In the genomic region with DNA sequence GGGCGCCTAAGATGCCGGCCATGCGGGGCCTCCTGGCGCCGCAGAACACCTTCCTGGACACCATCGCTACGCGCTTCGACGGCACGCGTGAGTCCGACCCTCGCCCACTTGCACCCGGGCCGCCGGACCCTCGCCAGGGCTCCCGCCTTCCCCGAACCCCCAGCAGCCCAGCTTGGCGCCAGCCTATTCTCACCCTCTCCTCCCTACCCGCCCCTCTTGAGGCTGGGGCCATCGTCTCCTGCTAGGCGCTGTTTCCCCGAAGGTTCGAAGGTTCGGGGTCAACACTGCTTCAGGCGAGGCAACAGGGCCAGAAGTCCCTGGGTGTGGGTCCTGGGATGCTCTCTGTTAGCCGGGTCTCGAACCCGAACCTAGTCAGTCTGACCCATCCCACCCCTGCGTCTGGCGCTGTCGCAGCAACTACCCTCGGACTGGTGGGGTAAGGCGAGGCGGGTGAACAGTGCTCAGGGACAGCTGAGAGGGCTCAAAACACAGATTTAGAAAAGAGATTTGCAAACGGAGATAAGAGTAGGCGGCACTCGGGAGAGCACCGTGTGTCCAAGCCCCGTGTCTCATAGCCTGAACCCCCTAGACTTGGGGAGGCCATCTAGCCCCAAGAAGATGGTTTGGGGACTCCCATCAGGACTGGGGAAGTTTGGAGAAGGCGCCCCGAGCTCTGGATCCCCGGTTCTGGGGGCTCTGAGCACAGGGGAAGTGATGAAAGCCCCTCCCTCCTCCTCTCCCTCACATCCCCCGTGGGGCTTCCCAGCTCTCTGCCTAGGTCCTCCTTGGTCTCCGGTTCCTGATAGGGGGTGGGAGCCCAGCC, we compare ENCODE assay signal across 1 cellular context.
TF ChIP-seq lines count a peak whose summit lies in the region.

No MANE protein-coding gene starts in this region.

TF ChIP-seq in SK-N-SH, 30 proteins besides CTCF, POLR2A, EP300 and RAD21 (continued from another document):
- TF ChIP-seq ZBTB33 (IDR thresholded peaks at IDR 0.05; ENCODE audit: borderline replicate concordance, low read depth): no peak
- no peak for TF ChIP-seq FOSL2 (IDR thresholded peaks at IDR 0.05; ENCODE audit: borderline replicate concordance, low read depth)
- TF ChIP-seq RCOR1 (IDR thresholded peaks at IDR 0.05; ENCODE audit: low read length): no peak
- TF ChIP-seq, protein P1, sequence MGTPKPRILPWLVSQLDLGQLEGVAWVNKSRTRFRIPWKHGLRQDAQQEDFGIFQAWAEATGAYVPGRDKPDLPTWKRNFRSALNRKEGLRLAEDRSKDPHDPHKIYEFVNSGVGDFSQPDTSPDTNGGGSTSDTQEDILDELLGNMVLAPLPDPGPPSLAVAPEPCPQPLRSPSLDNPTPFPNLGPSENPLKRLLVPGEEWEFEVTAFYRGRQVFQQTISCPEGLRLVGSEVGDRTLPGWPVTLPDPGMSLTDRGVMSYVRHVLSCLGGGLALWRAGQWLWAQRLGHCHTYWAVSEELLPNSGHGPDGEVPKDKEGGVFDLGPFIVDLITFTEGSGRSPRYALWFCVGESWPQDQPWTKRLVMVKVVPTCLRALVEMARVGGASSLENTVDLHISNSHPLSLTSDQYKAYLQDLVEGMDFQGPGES (IDR thresholded peaks at IDR 0.05; ENCODE audit: low read depth, low read length): no peak
- no peak for TF ChIP-seq SMC3 (IDR thresholded peaks at IDR 0.05; ENCODE audit: low read depth, low read length)
- no peak for TF ChIP-seq FOXJ3 (CRISPR knock-in tag; IDR thresholded peaks at IDR 0.05)
- no peak for TF ChIP-seq GABPA (IDR thresholded peaks at IDR 0.05; ENCODE audit: low read depth)
- no peak for TF ChIP-seq USF2 (IDR thresholded peaks at IDR 0.05; ENCODE audit: borderline replicate concordance, low read depth, low read length)
- TF ChIP-seq EZH2phosphoT487 (IDR thresholded peaks at IDR 0.05; ENCODE audit: borderline replicate concordance, low read depth): no peak
- no peak for TF ChIP-seq CHD2 (IDR thresholded peaks at IDR 0.05; ENCODE audit: low read length, partially characterized antibody)
- TF ChIP-seq SIN3A (IDR thresholded peaks at IDR 0.05; ENCODE audit: borderline replicate concordance, low read depth, low read length): no peak
- TF ChIP-seq ELF1 (IDR thresholded peaks at IDR 0.05): no peak
